ENCODE assay signal across 27 cellular contexts in genomic region chr12:69544087-69544486, GRCh38.
"Had no signal": no experiment of that assay in that cellular context is flagged by ENCODE, and none has a peak within 500 bp of the region (broad histone marks: within the 10 kb centered on the region; RNA-seq: fewer than 3 reads in every experiment).

No MANE protein-coding gene starts in this region.

- H3K27me3 ChIP-seq: neural progenitor cell, ovary, right lobe of liver, sigmoid colon, stomach, thyroid gland, tibial nerve, upper lobe of left lung, vagina had no signal

- H3K4me2 ChIP-seq: neural progenitor cell had no signal

- H2AFZ ChIP-seq: neural progenitor cell, parathyroid adenoma had no signal

- H3K27me3 Mint-ChIP-seq: progenitor cell of endocrine pancreas; stimulated activated naive B cell treated with anti-CD40 and anti-IgM and Interleukin-4, amounts not matched to agents 10 μg/mL and 1 μg/mL and 100 μg/mL, for 72 hours; stimulated activated naive CD8-positive, alpha-beta T cell treated with anti-CD3 and anti-CD28 coated beads, Interleukin-15, Interleukin-2, amounts not matched to agents 100 ng/mL and 50 ng/mL, for 24 hours had no signal

- H3K4me3 Mint-ChIP-seq: natural killer cell; nephron; neural progenitor cell; stimulated activated effector memory CD8-positive, alpha-beta T cell treated with anti-CD3 and anti-CD28 coated beads, Interleukin-12 subunit alpha, Interleukin-12 subunit beta, amount 100 ng/mL, for 72 hours; stimulated activated naive B cell treated with anti-CD40 and anti-IgM and Interleukin-4, amounts not matched to agents 10 μg/mL and 1 μg/mL and 100 μg/mL, for 72 hours; stimulated activated naive CD8-positive, alpha-beta T cell treated with anti-CD3 and anti-CD28 coated beads, Interleukin-15, Interleukin-2, amounts not matched to agents 100 ng/mL and 50 ng/mL, for 24 hours had no signal

- H3K9ac ChIP-seq: neural progenitor cell, parathyroid adenoma had no signal

- DNase-seq: natural killer cell; occipital lobe; ovary; posterior cingulate gyrus; psoas muscle; right cardiac atrium; right lobe of liver; sigmoid colon; small intestine; stimulated activated CD4-positive, alpha-beta T cell treated with anti-CD3 and anti-CD28 coated beads, Interleukin-15, amount 100 ng/mL, for 24 hours; stimulated activated CD4-positive, alpha-beta T cell treated with anti-CD3 and anti-CD28 coated beads, Interleukin-2, amount 100 ng/mL, for 24 hours; stimulated activated CD4-positive, alpha-beta T cell treated with anti-CD3 and anti-CD28 coated beads, Interleukin-2, amount 100 ng/mL, for 48 hours; stimulated activated CD4-positive, alpha-beta T cell treated with anti-CD3 and anti-CD28 coated beads, Interleukin-4, amount 100 ng/mL, for 24 hours; stimulated activated naive B cell treated with anti-CD40 and anti-IgM and Interleukin-4, amounts not matched to agents 10 μg/mL and 1 μg/mL and 100 μg/mL, for 72 hours; stimulated activated naive CD4-positive, alpha-beta T cell treated with Interleukin-2 at 50 U/mL for 16 hours; stomach; thyroid gland; upper lobe of left lung had no signal

- H3K9me3 ChIP-seq: ovary, psoas muscle, right lobe of liver, sigmoid colon, thoracic aorta, thyroid gland, vagina had no signal

- H3K27ac Mint-ChIP-seq: natural killer cell; nephron; neural progenitor cell; stimulated activated effector memory CD8-positive, alpha-beta T cell treated with anti-CD3 and anti-CD28 coated beads, Interleukin-12 subunit alpha, Interleukin-12 subunit beta, amount 100 ng/mL, for 72 hours; stimulated activated naive B cell treated with anti-CD40 and anti-IgM and Interleukin-4, amounts not matched to agents 10 μg/mL and 1 μg/mL and 100 μg/mL, for 72 hours; stimulated activated naive CD8-positive, alpha-beta T cell treated with anti-CD3 and anti-CD28 coated beads, Interleukin-15, Interleukin-2, amounts not matched to agents 100 ng/mL and 50 ng/mL, for 24 hours had no signal

- H3K36me3 ChIP-seq: neural progenitor cell, ovary, right lobe of liver, sigmoid colon, thoracic aorta, thyroid gland, vagina had no signal

- H3K4me3 ChIP-seq: neural progenitor cell, ovary, psoas muscle, right lobe of liver, sigmoid colon, stomach, thoracic aorta, thyroid gland, tibial nerve, upper lobe of left lung, vagina had no signal

- H3K27ac ChIP-seq: neural progenitor cell, ovary, parathyroid adenoma, psoas muscle, right lobe of liver, sigmoid colon, stomach, thoracic aorta, thyroid gland, tibial nerve, upper lobe of left lung, vagina had no signal

- H3K4me1 Mint-ChIP-seq: nephron, neural progenitor cell had no signal

- H3K4me1 ChIP-seq: neural progenitor cell, psoas muscle, right lobe of liver, sigmoid colon, stomach, thyroid gland, upper lobe of left lung, vagina had no signal

- ATAC-seq: natural killer cell; psoas muscle; right cardiac atrium; right lobe of liver; stimulated activated effector memory CD8-positive, alpha-beta T cell treated with anti-CD3 and anti-CD28 coated beads, Interleukin-12 subunit alpha, Interleukin-12 subunit beta, amount 100 ng/mL, for 72 hours; stimulated activated naive B cell treated with anti-CD40 and anti-IgM and Interleukin-4, amounts not matched to agents 10 μg/mL and 1 μg/mL and 100 μg/mL, for 72 hours had no signal
